ENCODE assay signal across 1 cellular context in genomic region chr20:46575394-46575793, GRCh38.
TF ChIP-seq lines count a peak whose summit lies in the region.

No MANE protein-coding gene starts in this region.

TF ChIP-seq in H1, 55 proteins besides CTCF, POLR2A, EP300 and RAD21:
- no peak for TF ChIP-seq HDAC2 (IDR thresholded peaks at IDR 0.05; ENCODE audit: borderline replicate concordance in 1 of 2, low read depth in 2 of 2, low read length in 2 of 2)
- no peak for TF ChIP-seq CHD1 (IDR thresholded peaks at IDR 0.05; ENCODE audit: low read depth, low read length)
- no peak for TF ChIP-seq SP4 (IDR thresholded peaks at IDR 0.05; ENCODE audit: low read length)
- no peak for TF ChIP-seq POLR2AphosphoS5 (IDR thresholded peaks at IDR 0.05; ENCODE audit: low read depth, low read length)
- no peak for TF ChIP-seq CHD2 (IDR thresholded peaks at IDR 0.05; ENCODE audit: low read length)
TF ChIP-seq in H1: peak in this region for 0.
